1 cellular context compared by ENCODE assay signal in the genomic region with DNA sequence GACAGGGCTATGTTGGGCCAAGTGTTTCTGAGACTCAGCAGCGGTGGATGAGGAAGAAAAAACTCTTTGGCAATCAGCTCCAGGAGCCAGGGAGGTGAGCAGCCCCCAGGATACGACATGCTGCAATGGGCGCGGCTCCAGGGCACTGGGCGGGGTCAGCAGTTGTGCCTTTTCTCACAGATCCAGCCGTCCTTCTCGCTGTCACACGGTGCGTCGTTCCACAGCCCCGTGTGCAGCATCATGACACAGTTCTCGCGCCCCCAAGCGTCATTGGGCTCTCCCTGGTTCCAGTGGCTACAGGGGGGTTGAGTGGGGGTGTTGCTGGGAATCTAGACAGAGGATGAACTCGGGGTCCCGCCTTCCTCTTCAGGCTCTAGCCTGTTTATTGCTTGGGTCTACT.
TF ChIP-seq lines count a peak whose summit lies in the region.

No MANE protein-coding gene starts in this region.

TF ChIP-seq in GM12878, 131 proteins besides CTCF, POLR2A, EP300 and RAD21:
- no peak for TF ChIP-seq SRF (IDR thresholded peaks at IDR 0.05; ENCODE audit: low read depth in 2 of 2, low read length in 2 of 2)
